9 cellular contexts compared by ENCODE assay signal in the genomic region with DNA sequence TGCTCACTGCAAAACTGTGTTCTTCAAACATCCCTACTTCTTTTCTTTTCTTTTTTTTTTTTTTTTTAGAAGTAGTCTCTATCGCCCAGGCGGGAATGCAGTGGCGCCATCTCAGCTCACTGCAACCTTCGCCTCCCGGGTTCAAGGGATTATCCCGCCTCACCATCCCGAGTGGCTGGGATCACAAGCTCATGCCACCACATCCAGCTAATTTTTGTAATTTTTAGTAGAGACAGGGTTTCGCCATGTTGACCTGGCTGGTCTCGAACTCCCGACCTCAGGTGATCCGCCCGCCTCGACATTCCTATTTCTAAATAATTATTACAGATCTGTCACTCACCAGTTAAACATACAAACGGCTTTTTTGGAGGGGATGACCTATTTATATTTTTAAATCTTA. TPM values are rescaled to one million over a fixed set of nuclear protein-coding genes. Genes with fewer than 3 reads are reported as not detected.
DNase-seq lines count a peak whose midpoint lies in the region; ATAC-seq, FAIRE-seq and TF ChIP-seq lines count a peak whose summit lies in the region.
"Had no signal": no experiment of that assay in that cellular context is flagged by ENCODE, and none has a peak within 500 bp of the region (broad histone marks: within the 10 kb centered on the region; RNA-seq: fewer than 3 reads in every experiment).

No MANE protein-coding gene starts in this region.

- peak overlapping the region; percentile 94 for H3K9ac ChIP-seq in astrocyte (ENCODE audit: low read length)

- peak overlapping the region; percentile 100 for H3K27ac Mint-ChIP-seq in activated T-cell treated with anti-CD3 and anti-CD28 coated beads, Interleukin-2, amount 50 U/mL, for 24 hours
- H3K27ac Mint-ChIP-seq in astrocyte (ENCODE audit: unreplicated experiment), result no peak overlapping the region

- 15% methylated on average over 14 of the region's 14 CpGs for WGBS in right lobe of liver (ENCODE audit: insufficient coverage, low coverage, low lambda C conversion rate, missing lambda C conversion rate)
- WGBS in thymus, result 67% methylated on average over 14 of the region's 14 CpGs

- no peaks in the 10 kb centered on the region for H3K27me3 Mint-ChIP-seq in activated T-cell treated with anti-CD3 and anti-CD28 coated beads, Interleukin-2, amount 50 U/mL, for 24 hours
- no peaks in the 10 kb centered on the region for H3K27me3 Mint-ChIP-seq in astrocyte (ENCODE audit: low read depth, unreplicated experiment)

- intact Hi-C loops in right lobe of liver (cut with DNase I), result no loop called here

- TF ChIP-seq CTCF in astrocyte (IDR thresholded peaks at IDR 0.05; ENCODE audit: insufficient read depth, low read depth, low read length), result no peak
- no peak for TF ChIP-seq CTCF in right lobe of liver (IDR thresholded peaks at IDR 0.05)

- no peak overlapping the region for H2AFZ ChIP-seq in astrocyte (ENCODE audit: low read depth, low read length)

- H3K36me3 Mint-ChIP-seq in activated T-cell treated with anti-CD3 and anti-CD28 coated beads, Interleukin-2, amount 50 U/mL, for 24 hours (ENCODE audit: low read depth), result peaks cover 74% of the 10 kb centered on the region
- peaks cover 2% of the 10 kb centered on the region for H3K36me3 Mint-ChIP-seq in astrocyte (ENCODE audit: low read depth, unreplicated experiment)

- DNase-seq in activated T-cell treated with anti-CD3 and anti-CD28 coated beads, Interleukin-2, amount 50 U/mL, for 24 hours, result no peak
- no peak for DNase-seq in activated T-cell treated with anti-CD3 and anti-CD28 coated beads for 4 hours
- no peak for DNase-seq in astrocyte (ENCODE audit: low read depth)
- no peak for DNase-seq in right lobe of liver
- no peak for DNase-seq in NCI-H446 treated with DMSO at 0.1 percent for 48 hours (lab: John Stamatoyannopoulos, UW)
- no peak for DNase-seq in hippocampal formation (lab: John Stamatoyannopoulos, UW)

- H3K79me2 ChIP-seq in astrocyte (ENCODE audit: insufficient read depth, low read length), result peaks cover 62% of the 10 kb centered on the region

- H3K4me3 ChIP-seq in astrocyte (ENCODE audit: insufficient read depth, low read depth, low read length) (peak overlapping the region; percentile 82), right lobe of liver (peak overlapping the region; percentile 84 to 95 (median 92)), thymus (ENCODE audit: low read length) (peak overlapping the region; percentile 80)

- H3K9me3 ChIP-seq in astrocyte (ENCODE audit: insufficient read depth, low read depth, low read length), result no peaks in the 10 kb centered on the region
- no peaks in the 10 kb centered on the region for H3K9me3 ChIP-seq in right lobe of liver
- no peaks in the 10 kb centered on the region for H3K9me3 ChIP-seq in thymus (ENCODE audit: control insufficient read depth)

- no peaks in the 10 kb centered on the region for H3K9me3 Mint-ChIP-seq in activated T-cell treated with anti-CD3 and anti-CD28 coated beads, Interleukin-2, amount 50 U/mL, for 24 hours
- no peaks in the 10 kb centered on the region for H3K9me3 Mint-ChIP-seq in astrocyte (ENCODE audit: unreplicated experiment)

- no peak for TF ChIP-seq POLR2A in right lobe of liver (IDR thresholded peaks at IDR 0.05)

- peaks cover 58% of the 10 kb centered on the region for H3K4me1 Mint-ChIP-seq in activated T-cell treated with anti-CD3 and anti-CD28 coated beads, Interleukin-2, amount 50 U/mL, for 24 hours (ENCODE audit: low read depth)
- H3K4me1 Mint-ChIP-seq in astrocyte (ENCODE audit: low read depth, unreplicated experiment), result peaks cover 32% of the 10 kb centered on the region

- peak overlapping the region; percentile 89 for H3K4me2 ChIP-seq in astrocyte (ENCODE audit: low read length)

- H3K4me3 Mint-ChIP-seq in activated T-cell treated with anti-CD3 and anti-CD28 coated beads, Interleukin-2, amount 50 U/mL, for 24 hours, result peak overlapping the region; percentile 98
- peak overlapping the region; percentile 98 for H3K4me3 Mint-ChIP-seq in astrocyte (ENCODE audit: unreplicated experiment)

- H3K36me3 ChIP-seq in astrocyte (ENCODE audit: insufficient read depth, low read length), result no peaks in the 10 kb centered on the region
- peaks cover 0 to 2% (median 0%) of the 10 kb centered on the region in 4 donors for H3K36me3 ChIP-seq in right lobe of liver
- H3K36me3 ChIP-seq in thymus (ENCODE audit: control insufficient read depth, insufficient read depth), result peaks cover 5% of the 10 kb centered on the region

- H3K4me1 ChIP-seq in astrocyte (ENCODE audit: insufficient read depth, low read length), result peaks cover 33% of the 10 kb centered on the region
- peaks cover 0 to 21% (median 6%) of the 10 kb centered on the region in 4 donors for H3K4me1 ChIP-seq in right lobe of liver
- H3K4me1 ChIP-seq in thymus (ENCODE audit: control insufficient read depth, insufficient read depth, low read length), result peaks cover 33% of the 10 kb centered on the region

- no peak for FAIRE-seq in astrocyte (lab: Jason Lieb, UNC)

- no peaks in the 10 kb centered on the region for H3K27me3 ChIP-seq in astrocyte (ENCODE audit: insufficient read depth, low read length)
- no peaks in the 10 kb centered on the region for H3K27me3 ChIP-seq in right lobe of liver
- no peaks in the 10 kb centered on the region for H3K27me3 ChIP-seq in thymus (ENCODE audit: control insufficient read depth, insufficient read depth)

- no peak for ATAC-seq in right lobe of liver
- ATAC-seq in GM18861 (IDR thresholded peaks at IDR 0.05; ENCODE audit: unreplicated experiment), result no peak

- H3K27ac ChIP-seq in astrocyte (ENCODE audit: low read depth, low read length) (peak overlapping the region; percentile 99), right lobe of liver (peak overlapping the region in 2 of 3 donors; percentile 97 to 99), thymus (ENCODE audit: low read depth) (no peak overlapping the region)

- H4K20me1 ChIP-seq in astrocyte (ENCODE audit: insufficient read depth, low read length), result peaks cover 34% of the 10 kb centered on the region

RNA-seq across cellular contexts. Expression of gene RNASEK, which starts 1.0 kb away (rescaled TPM):
- total RNA-seq in astrocyte (245 and 259 TPM in 2 replicates), right lobe of liver (100 to 1,000 TPM in 3 of 6 experiments, 10 to 100 TPM in 3; 72.5 to 141 (median 108) TPM)
- 368 TPM for polyA plus RNA-seq in thymus

RNA-seq across cellular contexts. Expression of gene BCL6B, which starts 11.4 kb away (rescaled TPM):
- total RNA-seq in astrocyte, result not detected in 2 replicates
- 1 to 10 TPM in 5 of 6 experiments, under 1 TPM in 1; 0.71 to 3.5 (median 1.5) TPM for total RNA-seq in right lobe of liver
- 2.4 TPM for polyA plus RNA-seq in thymus

RNA-seq across cellular contexts. Expression of gene ALOX12, which starts 15.6 kb away (rescaled TPM):
- total RNA-seq in astrocyte, result not detected in 2 replicates
- under 1 TPM in 2 of 6 experiments, not detected in 4; 0.17 to 0.27 TPM for total RNA-seq in right lobe of liver
- 0.32 TPM for polyA plus RNA-seq in thymus
- total RNA-seq: pulmonary artery endothelial cell had no signal

RNA-seq across cellular contexts. Expression of gene SLC16A13, which starts 24.4 kb away (rescaled TPM):
- total RNA-seq in astrocyte (6.6 and 6.7 TPM in 2 replicates), right lobe of liver (10 to 100 TPM; 14.7 to 66.4 (median 39.5) TPM)
- polyA plus RNA-seq in thymus, result 2.5 TPM

RNA-seq across cellular contexts. Expression of gene SLC16A11, which starts 32.5 kb away (rescaled TPM):
- total RNA-seq in astrocyte, result not detected in 2 replicates
- total RNA-seq in right lobe of liver, result 10 to 100 TPM in 1 of 6 experiments, 1 to 10 TPM in 4, under 1 TPM in 1; 0.84 to 10.2 (median 2.4) TPM
- polyA plus RNA-seq in thymus, result 7.4 TPM
